In genomic region chr20:2692036-2692885, GRCh38 we compare ENCODE assay signal across 1 cellular context.
TF ChIP-seq lines count a peak whose summit lies in the region.

EBF4 (plus strand) TSS chr20:2692780; CDS start chr20:2693646, 866 bp downstream.

TF ChIP-seq in HepG2, 621 proteins besides CTCF, POLR2A, EP300 and RAD21 (continued from another document and continues in another):
- peak; percentile 17; the same call in 1 of the 2 replicates for TF ChIP-seq ZNF609 (CRISPR knock-in tag; IDR thresholded peaks at IDR 0.05; ENCODE audit: borderline replicate concordance)
- no peak for TF ChIP-seq CBFB (CRISPR knock-in tag; IDR thresholded peaks at IDR 0.05)
- no peak for TF ChIP-seq ZBTB42 (CRISPR knock-in tag; IDR thresholded peaks at IDR 0.05)
- TF ChIP-seq EZH2 (conservative IDR thresholded peaks at IDR 0.05; ENCODE audit: low read depth, low read length): peak; percentile 99; the same call in 1 of the 2 replicates
- TF ChIP-seq HNRNPUL1 (IDR thresholded peaks at IDR 0.05; ENCODE audit: low read depth, low read length): no peak
- peak; percentile 74; the same call in 1 of the 2 replicates for TF ChIP-seq CSRNP1 (CRISPR knock-in tag; IDR thresholded peaks at IDR 0.05)
- peak; percentile 69; the same call in 1 of the 2 replicates for TF ChIP-seq ZNF790 (CRISPR knock-in tag; IDR thresholded peaks at IDR 0.05; ENCODE audit: borderline replicate concordance)
- no peak for TF ChIP-seq TP53 (CRISPR knock-in tag; conservative IDR thresholded peaks at IDR 0.05)
- peak; percentile 23 for TF ChIP-seq YY1 (IDR thresholded peaks at IDR 0.05; ENCODE audit: insufficient read depth, insufficient replicate concordance, low read depth, low read length)
- no peak for TF ChIP-seq ATM (IDR thresholded peaks at IDR 0.05; ENCODE audit: borderline replicate concordance)
- no peak for TF ChIP-seq CREM (IDR thresholded peaks at IDR 0.05)
- no peak for TF ChIP-seq CREM (CRISPR knock-in tag; IDR thresholded peaks at IDR 0.05)
- TF ChIP-seq ZBTB46 (CRISPR knock-in tag; IDR thresholded peaks at IDR 0.05; ENCODE audit: borderline replicate concordance): no peak; the same call in 1 of the 2 replicates
- peak; percentile 51; the same call in 1 of the 2 replicates for TF ChIP-seq WIZ (CRISPR knock-in tag; IDR thresholded peaks at IDR 0.05)
- TF ChIP-seq ARID5B (CRISPR knock-in tag; IDR thresholded peaks at IDR 0.05): peak; percentile 47; the same call in 1 of the 2 replicates
- TF ChIP-seq ZNF713 (CRISPR knock-in tag; IDR thresholded peaks at IDR 0.05): 0 out of 2 replicates have a peak, but pooled peaks have one; percentile 57
- TF ChIP-seq SKIL (CRISPR knock-in tag; IDR thresholded peaks at IDR 0.05; ENCODE audit: borderline replicate concordance): peak; percentile 67
- TF ChIP-seq ZBTB34 (CRISPR knock-in tag; IDR thresholded peaks at IDR 0.05): no peak
- TF ChIP-seq ZNF572 (CRISPR knock-in tag; IDR thresholded peaks at IDR 0.05): no peak
- TF ChIP-seq SATB2 (CRISPR knock-in tag; IDR thresholded peaks at IDR 0.05): peak; percentile 74; the same call in 1 of the 2 replicates
- TF ChIP-seq MAZ (IDR thresholded peaks at IDR 0.05; ENCODE audit: borderline replicate concordance, low read depth, low read length): no peak
- 0 out of 2 replicates have a peak, but pooled peaks have one; percentile 25 for TF ChIP-seq MAZ (CRISPR knock-in tag; IDR thresholded peaks at IDR 0.05; ENCODE audit: low read depth)
- TF ChIP-seq IRF2 (CRISPR knock-in tag; IDR thresholded peaks at IDR 0.05): 0 out of 2 replicates have a peak, but pooled peaks have one; percentile 50
- peak; percentile 55; the same call in 1 of the 2 replicates for TF ChIP-seq ZNF792 (CRISPR knock-in tag; IDR thresholded peaks at IDR 0.05)
- TF ChIP-seq ATF5 (CRISPR knock-in tag; IDR thresholded peaks at IDR 0.05; ENCODE audit: low read depth): 0 out of 2 replicates have a peak, but pooled peaks have one; percentile 50
- TF ChIP-seq HNF4G (IDR thresholded peaks at IDR 0.05; ENCODE audit: borderline replicate concordance, low read depth, low read length): no peak
- no peak for TF ChIP-seq HNF4G (CRISPR knock-in tag; IDR thresholded peaks at IDR 0.05; ENCODE audit: borderline replicate concordance, low read depth)
- TF ChIP-seq NR3C1 (CRISPR knock-in tag; IDR thresholded peaks at IDR 0.05): no peak
- no peak for TF ChIP-seq SP140L (CRISPR knock-in tag; IDR thresholded peaks at IDR 0.05; ENCODE audit: borderline replicate concordance)
- no peak for TF ChIP-seq IRF1 (CRISPR knock-in tag; IDR thresholded peaks at IDR 0.05; ENCODE audit: low read depth)
- TF ChIP-seq ZNF687 (CRISPR knock-in tag; IDR thresholded peaks at IDR 0.05): peak; percentile 91
- TF ChIP-seq MYC (CRISPR knock-in tag; IDR thresholded peaks at IDR 0.05; ENCODE audit: borderline replicate concordance): no peak; the same call in 1 of the 2 replicates
- TF ChIP-seq MLX (CRISPR knock-in tag; IDR thresholded peaks at IDR 0.05): no peak; the same call in 1 of the 2 replicates
